1 cellular context compared by ENCODE assay signal in the genomic region with DNA sequence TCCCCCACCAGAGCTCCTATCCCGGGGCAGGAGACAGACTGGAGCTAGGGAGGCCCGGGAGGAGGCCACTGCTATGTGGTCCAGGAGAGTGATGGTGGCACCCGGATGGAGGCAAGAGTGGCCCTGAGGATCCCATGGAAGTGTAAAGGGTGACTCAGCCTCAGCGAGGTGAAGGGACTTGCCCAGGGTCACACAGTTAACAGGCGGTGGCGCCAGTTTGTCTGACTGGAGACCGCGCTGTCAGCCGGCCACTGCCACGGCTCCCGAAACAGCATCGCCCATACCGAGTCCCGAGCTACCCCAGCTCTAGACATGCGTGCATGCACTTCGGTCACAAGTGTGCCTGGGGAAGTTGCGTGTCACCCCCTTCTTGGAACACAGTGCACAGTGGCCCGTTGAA.
TF ChIP-seq lines count a peak whose summit lies in the region.

No MANE protein-coding gene starts in this region.

TF ChIP-seq in HepG2, 621 proteins besides CTCF, POLR2A, EP300 and RAD21 (continued from another document):
- no peak for TF ChIP-seq THAP8 (CRISPR knock-in tag; IDR thresholded peaks at IDR 0.05; ENCODE audit: borderline replicate concordance)
